Comparison of ENCODE assay signal across 8 cellular contexts in the genomic region with DNA sequence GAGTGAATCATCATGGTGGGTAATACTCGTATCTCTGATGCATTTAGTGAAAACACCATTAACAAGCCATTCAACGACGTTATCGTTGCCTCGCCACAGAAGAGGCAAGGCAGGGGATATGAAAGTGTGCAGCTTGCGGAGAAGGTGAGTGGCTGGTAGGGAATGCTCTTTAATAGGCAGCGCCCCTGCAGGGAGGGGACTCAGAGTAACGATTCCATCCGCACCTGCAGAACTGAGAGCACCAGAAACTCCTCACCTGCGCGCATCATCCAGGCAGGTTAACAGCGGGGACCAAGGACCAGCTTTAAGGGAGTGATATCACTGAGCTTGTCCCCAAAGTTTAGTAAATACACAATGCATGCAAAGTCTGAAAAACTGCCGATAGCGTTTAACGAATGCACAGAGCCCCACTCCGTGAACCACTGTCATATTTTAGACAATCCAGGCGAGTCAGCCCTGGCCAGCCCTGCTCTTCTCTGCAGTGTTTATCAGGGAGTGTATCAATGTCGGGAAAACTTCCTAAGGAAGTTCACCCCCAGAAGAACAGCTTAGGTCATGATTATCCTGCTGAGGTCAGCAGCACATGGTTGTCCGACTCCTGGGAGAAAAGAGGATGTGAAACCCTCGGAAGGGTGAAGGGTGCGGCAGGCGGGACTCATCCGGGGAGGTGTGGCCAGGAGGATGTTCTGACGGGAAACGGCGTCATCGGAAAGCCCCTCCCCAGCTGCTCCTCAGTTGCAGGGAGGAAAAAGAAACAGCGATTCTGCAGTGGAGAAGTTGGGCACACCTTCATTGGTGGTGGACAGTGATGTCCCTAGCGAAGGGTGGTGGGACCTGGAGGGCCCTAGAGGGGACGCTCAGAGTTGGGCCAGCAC.
DNase-seq lines count a peak whose midpoint lies in the region; ATAC-seq, FAIRE-seq and TF ChIP-seq lines count a peak whose summit lies in the region.

No MANE protein-coding gene starts in this region.

- no peaks in the 10 kb centered on the region for H3K9me3 Mint-ChIP-seq in MCF 10A (ENCODE audit: unreplicated experiment)

- H3K9me3 ChIP-seq in mammary epithelial cell (replicated peaks; ENCODE audit: insufficient read depth, low read length): no peaks in the 10 kb centered on the region

- POLR2A ChIA-PET in MCF 10A (lab: Yijun Ruan, JAX): interaction anchor here (0.6 kb wide), 1 partner anchor 9 kb away, joined by 3 read pairs; no protein-coding TSS in a partner anchor

- no peak for TF ChIP-seq CTCF in MCF 10A (IDR thresholded peaks at IDR 0.05; ENCODE audit: unreplicated experiment)
- no peak for TF ChIP-seq CTCF in mammary epithelial cell (conservative IDR thresholded peaks at IDR 0.05 in 1 of 2, IDR thresholded peaks at IDR 0.05 in 1 of 2; ENCODE audit: extremely low read depth in 1 of 2, insufficient read depth in 1 of 2, low read depth in 1 of 2, low read length in 2 of 2)
- TF ChIP-seq CTCF in bronchial epithelial cell (IDR thresholded peaks at IDR 0.05; ENCODE audit: insufficient read depth, low read length, severe bottlenecking): no peak

- no peak overlapping the region for H2AFZ ChIP-seq in mammary epithelial cell (ENCODE audit: low read depth, low read length)

- dilution Hi-C loops in mammary epithelial cell (cut with HindIII; ENCODE audit: low sequenced_read_pairs): loop anchor here (5.0 kb wide), 2 partner anchors 42 to 63 kb away; no protein-coding TSS in a partner anchor

- no TSS peak for BruUV-seq in MCF 10A (replicated peaks; lab: Mats Ljungman, UMichigan)
- no TSS peak for BruUV-seq in mammary epithelial cell (replicated peaks; lab: Mats Ljungman, UMichigan)

- DNase-seq in MCF 10A (ENCODE audit: unreplicated experiment) (peak; percentile 68), mammary epithelial cell (no peak), T-helper 2 cell (peak in 4 of 5 experiments; percentile 24 to 81 (median 38)), bronchial epithelial cell (ENCODE audit: low read depth) (peak; percentile 5), midbrain (lab: John Stamatoyannopoulos, UW) (peak; percentile 29), superior temporal gyrus (ENCODE audit: extremely low spot score) (peak; percentile 34)

- H3K4me3 ChIP-seq in mammary epithelial cell (replicated peaks in 1 of 3; ENCODE audit: insufficient read depth in 1 of 3, low read depth in 2 of 3, low read length in 3 of 3): no peak overlapping the region
- no peak overlapping the region for H3K4me3 ChIP-seq in bronchial epithelial cell (ENCODE audit: low read depth, low read length)

- H3K27me3 ChIP-seq in mammary epithelial cell (ENCODE audit: insufficient read depth, low read length) (no peaks in the 10 kb centered on the region), bronchial epithelial cell (ENCODE audit: control insufficient read depth, insufficient read depth, low read length) (peaks cover 5% of the 10 kb centered on the region)

- in situ Hi-C loops in mammary epithelial cell (cut with MboI; ENCODE audit: low sequenced_read_pairs in 2 of 2): no loop called here

- H3K36me3 Mint-ChIP-seq in MCF 10A (ENCODE audit: insufficient read depth, unreplicated experiment): peaks cover 6% of the 10 kb centered on the region

- ATAC-seq in HG03457 (IDR thresholded peaks at IDR 0.05; ENCODE audit: unreplicated experiment) (no peak), HG03108 (IDR thresholded peaks at IDR 0.05; ENCODE audit: unreplicated experiment) (no peak)

- H3K79me2 ChIP-seq in mammary epithelial cell (ENCODE audit: insufficient read depth, low read length): no peaks in the 10 kb centered on the region

- CTCF ChIA-PET in MCF 10A (lab: Yijun Ruan, JAX) (interaction anchor here (1.2 kb wide), 1 partner anchor 63 kb away, joined by 3 read pairs; no protein-coding TSS in a partner anchor), mammary epithelial cell (lab: Charles Lee; ENCODE audit: low non-redundant PET) (no interaction called here)

- no peaks in the 10 kb centered on the region for H3K36me3 ChIP-seq in mammary epithelial cell (ENCODE audit: insufficient read depth, low read length)
- H3K36me3 ChIP-seq in bronchial epithelial cell (ENCODE audit: control insufficient read depth, insufficient read depth, low read length): no peaks in the 10 kb centered on the region

- FAIRE-seq in bronchial epithelial cell (lab: Jason Lieb, UNC): no peak

- H3K27ac Mint-ChIP-seq in MCF 10A (ENCODE audit: low read depth, unreplicated experiment): no peak overlapping the region

- no peak overlapping the region for H3K9ac ChIP-seq in mammary epithelial cell (ENCODE audit: insufficient read depth, low read length)

- 78% methylated on average over 26 of the region's 30 CpGs for WGBS in mammary epithelial cell (ENCODE audit: low coverage, missing lambda C conversion rate)

- no peaks in the 10 kb centered on the region for H3K27me3 Mint-ChIP-seq in MCF 10A (ENCODE audit: insufficient read depth, unreplicated experiment)

- no peak overlapping the region for H3K27ac ChIP-seq in mammary epithelial cell (ENCODE audit: insufficient read depth, low read depth, low read length)

- H3K4me1 ChIP-seq in mammary epithelial cell (ENCODE audit: insufficient read depth, low read length): no peaks in the 10 kb centered on the region

- no peaks in the 10 kb centered on the region for H4K20me1 ChIP-seq in mammary epithelial cell (ENCODE audit: insufficient read depth, low read length)

- H3K4me2 ChIP-seq in mammary epithelial cell (ENCODE audit: insufficient read depth, low read depth, low read length): no peak overlapping the region

- intact Hi-C loops in MCF 10A (cut with micrococcal nuclease) (no loop called here), mammary epithelial cell (cut with micrococcal nuclease) (no loop called here)

- H3K4me1 Mint-ChIP-seq in MCF 10A (ENCODE audit: insufficient read depth, unreplicated experiment): peaks cover 6% of the 10 kb centered on the region

- H3K4me3 Mint-ChIP-seq in MCF 10A (ENCODE audit: unreplicated experiment): no peak overlapping the region
